ENCODE assay signal across 8 cellular contexts in the genomic region with DNA sequence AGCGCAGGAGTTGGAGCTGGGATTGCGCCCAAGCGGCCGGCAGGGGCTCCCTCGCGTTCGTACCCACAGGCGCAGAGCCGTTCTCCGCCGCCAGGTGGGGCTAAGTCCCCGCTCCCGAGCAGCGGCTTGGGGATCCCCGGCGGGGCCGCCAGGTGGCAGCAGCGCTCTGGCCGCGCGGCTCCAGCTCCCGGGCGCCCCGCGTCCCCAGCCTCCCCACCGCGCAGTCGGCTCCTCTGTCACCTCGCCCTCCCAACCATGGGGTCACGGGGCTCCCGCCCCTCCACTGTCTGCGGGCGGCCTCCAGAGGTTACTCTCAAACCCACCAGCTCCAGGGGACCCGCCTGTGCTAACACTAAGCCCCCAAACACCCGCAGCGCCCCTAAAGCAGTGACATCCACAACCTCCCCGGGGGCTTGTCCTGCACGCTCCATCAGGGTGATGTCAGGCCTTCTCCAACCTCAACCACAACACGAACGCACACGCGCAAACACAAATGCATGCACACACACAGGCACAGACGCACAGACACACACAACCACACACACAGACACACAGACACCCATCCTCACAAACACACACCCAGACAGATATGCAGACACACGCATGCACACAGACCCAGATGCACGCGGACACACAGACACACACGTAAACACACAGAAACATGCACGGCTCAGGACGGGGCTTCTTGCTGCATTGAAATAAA. TPM values are rescaled to one million over a fixed set of nuclear protein-coding genes. Genes with fewer than 3 reads are reported as not detected.
A peak's percentile ranks its signal among the peaks of the same experiment; 100 is the strongest.
DNase-seq lines count a peak whose midpoint lies in the region; ATAC-seq and TF ChIP-seq lines count a peak whose summit lies in the region.

No MANE protein-coding gene starts in this region.

- peak; percentile 100 for TF ChIP-seq CTCF in LNCAP (IDR thresholded peaks at IDR 0.05)
- TF ChIP-seq CTCF in parathyroid adenoma (IDR thresholded peaks at IDR 0.05) = peak; percentile 100
- peak; percentile 100 for TF ChIP-seq CTCF in upper lobe of right lung (IDR thresholded peaks at IDR 0.05)

- no peak overlapping the region for H3K9ac ChIP-seq in parathyroid adenoma

- H3K36me3 ChIP-seq in SJSA1 (no peaks in the 10 kb centered on the region), parathyroid adenoma (ENCODE audit: control insufficient read depth, insufficient read depth, low read length) (no peaks in the 10 kb centered on the region), upper lobe of right lung (no peaks in the 10 kb centered on the region)

- ATAC-seq in GM21723 (IDR thresholded peaks at IDR 0.05; ENCODE audit: unreplicated experiment) (peak; percentile 88), upper lobe of right lung (peak; percentile 97)

- no peak overlapping the region for H3K27ac ChIP-seq in SJSA1
- no peak overlapping the region for H3K27ac ChIP-seq in parathyroid adenoma
- H3K27ac ChIP-seq in upper lobe of right lung = no peak overlapping the region

- peak overlapping the region; percentile 71 for H3K4me2 ChIP-seq in parathyroid adenoma (ENCODE audit: low read length)

- peak overlapping the region; percentile 31 for H2AFZ ChIP-seq in parathyroid adenoma

- intact Hi-C loops in upper lobe of right lung (cut with DNase I) = loop anchor here (5.0 kb wide), 1 partner anchor 219 kb away; no protein-coding TSS in a partner anchor

- no peaks in the 10 kb centered on the region for H3K79me2 ChIP-seq in parathyroid adenoma

- DNase-seq in DMS153 treated with DMSO at 0.1 percent for 48 hours (lab: John Stamatoyannopoulos, UW; ENCODE audit: unreplicated experiment) (peak; percentile 86), SJSA1 (ENCODE audit: low read depth in 1 of 2, low spot score in 2 of 2) (peak; percentile 56 to 72), globus pallidus (ENCODE audit: low spot score) (peak; percentile 52), upper lobe of right lung (peak; percentile 93)
- DNase-seq in activated gamma-delta T cell treated with anti-CD3 and anti-CD28 coated beads, Interleukin-2, amount 50 U/mL, for 16 hours (ENCODE audit: low read depth) = peak; percentile 70

- H3K9me3 ChIP-seq in SJSA1 (replicated peaks) (peaks cover 8% of the 10 kb centered on the region; the same call in 1 of the 2 replicates), parathyroid adenoma (ENCODE audit: control insufficient read depth, low read length) (no peaks in the 10 kb centered on the region), upper lobe of right lung (no peaks in the 10 kb centered on the region)

- H3K4me3 ChIP-seq in SJSA1 (no peak overlapping the region), parathyroid adenoma (ENCODE audit: low read depth, low read length) (peak overlapping the region; percentile 37), upper lobe of right lung (no peak overlapping the region)

- H3K27me3 ChIP-seq in SJSA1 (replicated peaks) (no peaks in the 10 kb centered on the region), parathyroid adenoma (ENCODE audit: control insufficient read depth, insufficient read depth, low read length) (no peaks in the 10 kb centered on the region), upper lobe of right lung (peaks cover 18% of the 10 kb centered on the region)

- H3K4me1 ChIP-seq in SJSA1 (replicated peaks) (no peaks in the 10 kb centered on the region), parathyroid adenoma (no peaks in the 10 kb centered on the region), upper lobe of right lung (no peaks in the 10 kb centered on the region)

RNA-seq across cellular contexts. Expression of a gene that starts 18.4 kb away (rescaled TPM):
- 3.0 and 4.3 TPM in 2 replicates for total RNA-seq in SJSA1 (2014; rRNA removed; shearing (Covaris generic))
- 48.7 TPM for total RNA-seq in upper lobe of right lung
